Comparison of ENCODE assay signal across 30 cellular contexts in the genomic region with DNA sequence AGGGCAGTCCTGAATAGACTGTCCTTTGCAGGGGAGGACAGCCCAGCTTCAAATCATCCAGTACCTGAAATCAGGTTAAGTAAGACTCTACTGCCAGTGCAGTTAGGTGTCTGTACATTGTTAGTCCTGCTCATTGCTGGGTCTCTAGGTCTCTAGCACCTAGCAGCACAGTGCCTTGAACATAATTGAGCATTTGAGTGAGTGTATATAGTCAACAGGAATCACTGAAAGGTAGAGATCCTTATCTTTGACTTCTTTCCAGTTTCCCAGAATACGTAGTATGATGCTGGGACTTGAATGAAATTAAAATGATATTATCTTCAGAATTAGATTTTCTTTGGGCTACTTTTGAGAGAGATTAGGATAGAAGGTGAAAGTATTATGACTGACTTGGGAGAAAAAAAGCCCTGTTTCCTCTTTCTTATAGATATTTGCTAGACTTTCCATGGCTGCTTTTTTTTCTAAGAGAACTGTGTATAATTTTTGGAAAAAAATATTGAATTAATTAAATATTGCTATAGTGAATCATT. TPM values are rescaled to one million over a fixed set of nuclear protein-coding genes. Genes with fewer than 3 reads are reported as not detected.
"Had no signal": no experiment of that assay in that cellular context is flagged by ENCODE, and none has a peak within 500 bp of the region (broad histone marks: within the 10 kb centered on the region; RNA-seq: fewer than 3 reads in every experiment).

No MANE protein-coding gene starts in this region.

- DNase-seq: activated CD4-positive, alpha-beta memory T cell treated with anti-CD3 and anti-CD28 coated beads, Interleukin-2, amount 10 ng/mL, durations not matched to agents 7 days and 5 days; activated CD4-positive, alpha-beta T cell treated with anti-CD3 and anti-CD28 coated beads for 1 hour; activated CD4-positive, alpha-beta T cell treated with anti-CD3 and anti-CD28 coated beads for 4 hours; activated CD4-positive, alpha-beta T cell treated with anti-CD3 and anti-CD28 coated beads, Interleukin-2, amount 10 ng/mL, durations not matched to agents 7 days and 5 days; activated CD4-positive, alpha-beta T cell treated with anti-CD3 and anti-CD28 coated beads, Interleukin-2, amount 50 U/mL, for 4 hours; activated CD8-positive, alpha-beta memory T cell treated with anti-CD3 and anti-CD28 coated beads, Interleukin-2, amount 50 U/mL, for 48 hours; activated gamma-delta T cell; activated naive CD4-positive, alpha-beta T cell; activated naive CD4-positive, alpha-beta T cell treated with anti-CD3 and anti-CD28 coated beads, Interleukin-2, amount 10 ng/mL, durations not matched to agents 7 days and 5 days; activated naive CD8-positive, alpha-beta T cell treated with anti-CD3 and anti-CD28 coated beads, Interleukin-2, amount 10 ng/mL, durations not matched to agents 7 days and 5 days; activated T-cell treated with anti-CD3 and anti-CD28 coated beads for 4 hours; activated T-cell treated with anti-CD3 and anti-CD28 coated beads, Interleukin-2, amount 50 U/mL, for 24 hours; activated T-cell treated with anti-CD3 and anti-CD28 coated beads, Interleukin-2, amount 50 U/mL, for 72 hours; central memory CD4-positive, alpha-beta T cell; cerebellar nuclear complex; colonic mucosa; effector CD8-positive, alpha-beta T cell; esophagus squamous epithelium; foreskin melanocyte; heart right ventricle had no signal

- H2AFZ ChIP-seq: hepatocyte had no signal

- H3K27me3 ChIP-seq: ascending aorta, breast epithelium, cardiac muscle cell, colonic mucosa, esophagus squamous epithelium, gastroesophageal sphincter, heart right ventricle, hepatocyte had no signal

- H3K9me3 ChIP-seq: colonic mucosa, esophagus squamous epithelium, gastroesophageal sphincter had no signal

- H3K4me2 ChIP-seq: hepatocyte had no signal

- H3K27ac ChIP-seq: ascending aorta, breast epithelium, cardiac muscle cell, colonic mucosa, epithelial cell of prostate, esophagus squamous epithelium, gastroesophageal sphincter, heart right ventricle, hepatocyte had no signal

- H3K4me1 ChIP-seq: ascending aorta, breast epithelium, colonic mucosa, esophagus squamous epithelium, gastroesophageal sphincter had no signal

- ATAC-seq: activated naive CD4-positive, alpha-beta T cell treated with anti-CD3 and anti-CD28 coated beads, Interleukin-2, amount 50 U/mL, for 72 hours; activated T-cell treated with anti-CD3 and anti-CD28 coated beads, Interleukin-2, amount 50 U/mL, for 72 hours; gastroesophageal sphincter; heart right ventricle; WTC11 had no signal

- H3K4me3 ChIP-seq: ascending aorta, breast epithelium, cardiac muscle cell, colonic mucosa, esophagus squamous epithelium, gastroesophageal sphincter, heart right ventricle, hepatocyte had no signal

- H3K36me3 ChIP-seq: ascending aorta, breast epithelium, cardiac muscle cell, colonic mucosa, esophagus squamous epithelium, gastroesophageal sphincter, heart right ventricle had no signal

- H3K79me2 ChIP-seq: hepatocyte had no signal

RNA-seq across cellular contexts. Expression of a gene that starts 51.4 kb away (rescaled TPM):
- total RNA-seq: ascending aorta, dermis microvascular lymphatic vessel endothelial cell, endothelial cell of umbilical vein had no signal
- polyA plus RNA-seq: endothelial cell of umbilical vein had no signal
